ENCODE assay signal across 21 cellular contexts in genomic region chr5:159442210-159442850, GRCh38.
DNase-seq lines count a peak whose midpoint lies in the region; ATAC-seq and TF ChIP-seq lines count a peak whose summit lies in the region.
"Had no signal": no experiment of that assay in that cellular context is flagged by ENCODE, and none has a peak within 500 bp of the region (broad histone marks: within the 10 kb centered on the region; RNA-seq: fewer than 3 reads in every experiment).

No MANE protein-coding gene starts in this region.

- H3K4me2 ChIP-seq in OCI-LY3 (ENCODE audit: low read length), result no peak overlapping the region
- H3K4me2 ChIP-seq: KMS-11 had no signal

- no peak overlapping the region for H2AFZ ChIP-seq in OCI-LY3 (ENCODE audit: low read depth, low read length)

- no peak overlapping the region for H3K4me3 Mint-ChIP-seq in nephron
- H3K4me3 Mint-ChIP-seq: activated CD4-positive, alpha-beta T cell treated with anti-CD3 and anti-CD28 coated beads, Interleukin-2, amount 10 ng/mL, durations not matched to agents 24 days and 14 days had no signal

- no peaks in the 10 kb centered on the region for H3K36me3 ChIP-seq in ES-I3 (ENCODE audit: insufficient read depth, low read length)
- H3K36me3 ChIP-seq in OCI-LY3 (replicated peaks; ENCODE audit: low read depth, low read length), result peaks cover 37% of the 10 kb centered on the region
- no peaks in the 10 kb centered on the region for H3K36me3 ChIP-seq in heart right ventricle
- H3K36me3 ChIP-seq in gastrocnemius medialis, result no peaks in the 10 kb centered on the region
- H3K36me3 ChIP-seq: uterus had no signal

- no peak for TF ChIP-seq CTCF in OCI-LY3 (IDR thresholded peaks at IDR 0.05; ENCODE audit: low read depth, low read length)
- no peak for TF ChIP-seq CTCF in heart right ventricle (IDR thresholded peaks at IDR 0.05)
- TF ChIP-seq CTCF in nephron (IDR thresholded peaks at IDR 0.05; ENCODE audit: unreplicated experiment in 3 of 3), result peak in 2 of 3 experiments; percentile 6 to 8
- TF ChIP-seq CTCF in gastrocnemius medialis (IDR thresholded peaks at IDR 0.05 in 4 of 5, conservative IDR thresholded peaks at IDR 0.05 in 1 of 5), result no peak
- no peak for TF ChIP-seq CTCF in GM13977 (IDR thresholded peaks at IDR 0.05; ENCODE audit: extremely low read depth, insufficient read depth, missing control alignments)

- intact Hi-C loops in heart right ventricle (cut with DNase I), result loop anchor here in 9 of 10 donors (2.0 to 10.0 kb wide), 9 partner anchors 212 to 545 kb away; partner anchors contain the start of gene ADRA1B (in 4 of the 9)
- intact Hi-C loops in gastrocnemius medialis (cut with DNase I; ENCODE audit: low total_unique reads), result no loop called here

- H3K4me3 ChIP-seq in OCI-LY3 (ENCODE audit: low read length), result no peak overlapping the region
- no peak overlapping the region for H3K4me3 ChIP-seq in heart right ventricle
- no peak overlapping the region for H3K4me3 ChIP-seq in gastrocnemius medialis
- H3K4me3 ChIP-seq: SK-N-MC, uterus had no signal

- H3K9ac ChIP-seq in ES-I3 (ENCODE audit: low read depth, low read length) (0 out of 2 replicates have a peak overlapping the region, but pooled peaks have one; percentile 29), OCI-LY3 (ENCODE audit: low read length) (peak overlapping the region; percentile 40; the same call in 1 of the 2 replicates)
- H3K9ac ChIP-seq: KMS-11 had no signal

- H3K9me3 ChIP-seq in ES-I3 (ENCODE audit: control insufficient read depth, insufficient read depth, low read length) (no peaks in the 10 kb centered on the region), OCI-LY3 (ENCODE audit: insufficient read depth, low read length) (no peaks in the 10 kb centered on the region), heart right ventricle (no peaks in the 10 kb centered on the region), gastrocnemius medialis (no peaks in the 10 kb centered on the region)
- H3K9me3 ChIP-seq: uterus had no signal

- H3K4me1 ChIP-seq in ES-I3 (ENCODE audit: insufficient read depth, low read length), result peaks cover 14% of the 10 kb centered on the region
- H3K4me1 ChIP-seq in OCI-LY3 (ENCODE audit: low read length), result peaks cover 94% of the 10 kb centered on the region
- H3K4me1 ChIP-seq in heart right ventricle, result peaks cover 0 to 24% (median 0%) of the 10 kb centered on the region in 9 donors
- H3K4me1 ChIP-seq in gastrocnemius medialis, result no peaks in the 10 kb centered on the region
- H3K4me1 ChIP-seq: uterus had no signal

- no peaks in the 10 kb centered on the region for H3K9me3 Mint-ChIP-seq in nephron
- H3K9me3 Mint-ChIP-seq: activated naive CD4-positive, alpha-beta T cell treated with anti-CD3 and anti-CD28 coated beads, Interleukin-2, amount 50 U/mL, for 72 hours had no signal

- H3K27me3 ChIP-seq in OCI-LY3 (ENCODE audit: low read depth, low read length) (no peaks in the 10 kb centered on the region), heart right ventricle (no peaks in the 10 kb centered on the region), gastrocnemius medialis (no peaks in the 10 kb centered on the region)
- H3K27me3 ChIP-seq: uterus had no signal

- WGBS in heart right ventricle, 2 donors, result 57 to 68% methylated on average over 12 of the region's 12 CpGs

- in situ Hi-C loops in gastrocnemius medialis (cut with MboI; ENCODE audit: low sequenced_read_pairs in 4 of 4) (loop anchor here in 1 of 4 donors (10.0 to 25.0 kb wide), 2 partner anchors 470 to 542 kb away; partner anchors contain the start of gene ADRA1B), GM13977 (cut with MboI; ENCODE audit: low pct_unique_long_range_greater_than_20kb, low sequenced_read_pairs, unreplicated experiment) (loop anchor here (10.0 to 25.0 kb wide), 2 partner anchors 280 to 532 kb away; no protein-coding TSS in a partner anchor)

- H3K36me3 Mint-ChIP-seq in nephron (ENCODE audit: low read depth), result no peaks in the 10 kb centered on the region
- H3K36me3 Mint-ChIP-seq: activated naive CD4-positive, alpha-beta T cell treated with anti-CD3 and anti-CD28 coated beads, Interleukin-2, amount 50 U/mL, for 72 hours had no signal

- peak; percentile 29 to 31 for DNase-seq in heart right ventricle
- DNase-seq in gastrocnemius medialis, result no peak
- no peak for DNase-seq in GM13977 (ENCODE audit: low spot score)
- no peak for DNase-seq in NCI-H510A (lab: John Stamatoyannopoulos, UW)
- DNase-seq: activated CD4-positive, alpha-beta T cell treated with anti-CD3 and anti-CD28 coated beads, Interleukin-2, amount 10 ng/mL, durations not matched to agents 24 days and 14 days; activated T-cell treated with anti-CD3 and anti-CD28 coated beads for 4 hours; COR-L47; effector CD8-positive, alpha-beta T cell; NCI-H2227 treated with DMSO at 0.1 percent for 48 hours; small intestine; stimulated activated naive CD4-positive, alpha-beta T cell treated with Interleukin-2 at 50 U/mL for 16 hours; T1000; uterus had no signal

- H3K27ac Mint-ChIP-seq in nephron, result peak overlapping the region in 1 of 3 experiments; percentile 6
- H3K27ac Mint-ChIP-seq: activated CD4-positive, alpha-beta T cell treated with anti-CD3 and anti-CD28 coated beads, Interleukin-2, amount 10 ng/mL, durations not matched to agents 24 days and 14 days had no signal

- H4K20me1 ChIP-seq in OCI-LY3 (ENCODE audit: insufficient read depth, low read length), result no peaks in the 10 kb centered on the region

- peak in 7 of 8 donors; percentile 5 to 61 (median 39) for ATAC-seq in heart right ventricle
- ATAC-seq in HG02970 (IDR thresholded peaks at IDR 0.05; ENCODE audit: low FRiP score, unreplicated experiment), result no peak
- ATAC-seq in gastrocnemius medialis, result no peak

- H3K27ac ChIP-seq in OCI-LY3 (ENCODE audit: low read length) (peak overlapping the region; percentile 91), heart right ventricle (no peak overlapping the region), gastrocnemius medialis (no peak overlapping the region)
- H3K27ac ChIP-seq: HL-60, KMS-11, SK-N-MC, uterus had no signal

- no peak for TF ChIP-seq POLR2A in gastrocnemius medialis (IDR thresholded peaks at IDR 0.05)

- H3K27me3 Mint-ChIP-seq in nephron (ENCODE audit: low read depth), result peaks cover 26% of the 10 kb centered on the region

- H3K4me1 Mint-ChIP-seq in nephron, result peaks cover 18% of the 10 kb centered on the region

- H3K79me2 ChIP-seq in OCI-LY3 (ENCODE audit: low read length), result peaks cover 7% of the 10 kb centered on the region; the same call in 1 of the 2 replicates

Comparison
In these comparisons a context has a peak if more than half of its experiments do, and no peak if none do; other contexts are left out.
1. CTCF ChIP-seq: peak in nephron (2 of 3); none in OCI-LY3 (single experiment), heart right ventricle (0 of 9), gastrocnemius medialis (0 of 5) and GM13977 (single experiment).
2. ATAC-seq: peak in heart right ventricle (7 of 8); none in HG02970 (single experiment) and gastrocnemius medialis (0 of 2).
3. DNase-seq: peak in heart right ventricle (2 of 2); none in gastrocnemius medialis (0 of 2), GM13977 (single experiment) and NCI-H510A (single experiment).